Comparison of ENCODE assay signal across 28 cellular contexts in the genomic region with DNA sequence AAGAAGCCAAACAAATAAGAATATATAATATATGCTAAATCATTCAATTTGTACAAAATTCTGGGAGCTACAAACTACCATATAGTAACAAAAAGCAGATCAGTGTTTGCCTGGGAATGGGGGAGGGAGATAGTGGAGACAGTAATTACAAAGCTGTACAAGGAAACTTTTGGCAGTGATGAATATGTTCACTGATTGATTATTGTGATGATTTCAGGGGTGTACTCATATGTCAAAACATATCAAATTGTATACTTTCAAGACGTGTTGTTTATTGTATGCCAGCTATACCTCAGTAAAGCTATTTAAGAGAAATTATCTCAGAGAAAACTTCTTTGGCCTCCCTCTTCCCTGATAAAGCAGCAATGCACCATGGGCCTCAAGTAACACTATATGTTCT.
"Had no signal": no experiment of that assay in that cellular context is flagged by ENCODE, and none has a peak within 500 bp of the region (broad histone marks: within the 10 kb centered on the region; RNA-seq: fewer than 3 reads in every experiment).

No MANE protein-coding gene starts in this region.

- H3K4me1 ChIP-seq: colonic mucosa, esophagus muscularis mucosa, esophagus squamous epithelium, foreskin keratinocyte, gastroesophageal sphincter had no signal

- H3K4me2 ChIP-seq: hepatocyte had no signal

- H2AFZ ChIP-seq: hepatocyte had no signal

- ATAC-seq: effector memory CD8-positive, alpha-beta T cell; esophagus mucosa; foreskin keratinocyte; gastrocnemius medialis; gastroesophageal sphincter; heart left ventricle; heart right ventricle had no signal

- H3K27me3 ChIP-seq: colonic mucosa, dorsolateral prefrontal cortex, esophagus muscularis mucosa, esophagus squamous epithelium, foreskin keratinocyte, gastrocnemius medialis, gastroesophageal sphincter, heart left ventricle, heart right ventricle, hepatocyte had no signal

- H3K27ac ChIP-seq: colonic mucosa, coronary artery, dorsolateral prefrontal cortex, epithelial cell of prostate, esophagus muscularis mucosa, esophagus squamous epithelium, foreskin keratinocyte, gastroesophageal sphincter, heart left ventricle, heart right ventricle, hepatocyte had no signal

- DNase-seq: colonic mucosa; cortex of kidney; dermis blood vessel endothelial cell; dorsolateral prefrontal cortex; effector CD4-positive, alpha-beta T cell; effector CD8-positive, alpha-beta T cell; effector memory CD4-positive, alpha-beta T cell; effector memory CD8-positive, alpha-beta T cell; endodermal cell; erythroblast; esophagus squamous epithelium; foreskin fibroblast; foreskin keratinocyte; foreskin melanocyte; gastrocnemius medialis; glutamatergic neuron; head of caudate nucleus; heart left ventricle; heart right ventricle had no signal

- FAIRE-seq: colon, endometrium, endothelial cell of umbilical vein had no signal

- H3K9me3 ChIP-seq: colonic mucosa, esophagus squamous epithelium, gastrocnemius medialis, gastroesophageal sphincter had no signal

- H3K36me3 ChIP-seq: colonic mucosa, esophagus muscularis mucosa, gastrocnemius medialis had no signal

- H3K4me3 ChIP-seq: colonic mucosa, coronary artery, dorsolateral prefrontal cortex, esophagus muscularis mucosa, esophagus squamous epithelium, gastrocnemius medialis, gastroesophageal sphincter, heart left ventricle, heart right ventricle, hepatocyte had no signal

- H3K79me2 ChIP-seq: hepatocyte had no signal
